ENCODE assay signal across 1 cellular context in the genomic region with DNA sequence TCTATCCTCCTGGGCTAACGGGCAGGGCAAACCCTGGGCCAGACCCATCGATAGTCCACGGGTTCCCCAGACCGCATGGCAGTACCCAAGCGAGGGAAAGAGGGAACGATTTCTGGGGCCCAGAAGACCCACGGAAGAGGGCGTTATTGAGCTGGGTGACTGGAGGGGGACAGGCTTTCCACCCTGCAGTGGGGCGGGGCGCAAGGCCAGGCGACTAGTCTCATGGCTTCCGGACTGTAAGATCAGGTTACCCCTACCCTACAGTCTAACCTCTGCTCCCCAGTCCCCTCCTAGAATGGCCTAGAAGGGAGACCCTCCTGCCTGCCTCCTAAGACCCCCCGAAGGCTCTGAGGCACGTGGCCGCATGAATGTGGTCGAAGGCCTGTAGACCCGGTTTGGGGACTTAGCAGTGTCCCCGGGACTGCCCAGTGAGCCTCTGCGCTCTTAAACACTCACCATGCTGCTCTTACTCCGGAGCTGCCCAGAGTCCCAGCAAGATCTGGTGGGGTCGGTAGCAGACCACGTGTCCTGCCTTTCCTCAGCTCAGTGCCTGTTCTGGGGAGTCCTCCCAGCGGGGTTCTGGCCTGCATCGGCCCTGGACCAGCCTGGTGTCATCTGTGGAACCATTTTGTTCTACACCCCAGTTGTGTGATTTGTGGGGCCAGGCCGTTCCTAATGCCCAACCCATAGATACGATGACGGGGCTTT.
TF ChIP-seq lines count a peak whose summit lies in the region.

No MANE protein-coding gene starts in this region.

TF ChIP-seq in WTC11, 78 proteins besides CTCF, POLR2A, EP300 and RAD21 (continued from another document):
- TF ChIP-seq, protein P1, sequence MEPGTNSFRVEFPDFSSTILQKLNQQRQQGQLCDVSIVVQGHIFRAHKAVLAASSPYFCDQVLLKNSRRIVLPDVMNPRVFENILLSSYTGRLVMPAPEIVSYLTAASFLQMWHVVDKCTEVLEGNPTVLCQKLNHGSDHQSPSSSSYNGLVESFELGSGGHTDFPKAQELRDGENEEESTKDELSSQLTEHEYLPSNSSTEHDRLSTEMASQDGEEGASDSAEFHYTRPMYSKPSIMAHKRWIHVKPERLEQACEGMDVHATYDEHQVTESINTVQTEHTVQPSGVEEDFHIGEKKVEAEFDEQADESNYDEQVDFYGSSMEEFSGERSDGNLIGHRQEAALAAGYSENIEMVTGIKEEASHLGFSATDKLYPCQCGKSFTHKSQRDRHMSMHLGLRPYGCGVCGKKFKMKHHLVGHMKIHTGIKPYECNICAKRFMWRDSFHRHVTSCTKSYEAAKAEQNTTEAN (CRISPR knock-in tag; IDR thresholded peaks at IDR 0.05), result peak; percentile 82; the same call in 1 of the 2 replicates
- no peak for TF ChIP-seq NR2C2 (CRISPR knock-in tag; IDR thresholded peaks at IDR 0.05)
- TF ChIP-seq SP1 (CRISPR knock-in tag; conservative IDR thresholded peaks at IDR 0.05), result no peak
- no peak for TF ChIP-seq TEAD4 (CRISPR knock-in tag; IDR thresholded peaks at IDR 0.05)
- TF ChIP-seq FOXK1 (CRISPR knock-in tag; IDR thresholded peaks at IDR 0.05), result 0 out of 2 replicates have a peak, but pooled peaks have one; percentile 8
- TF ChIP-seq, protein P2, sequence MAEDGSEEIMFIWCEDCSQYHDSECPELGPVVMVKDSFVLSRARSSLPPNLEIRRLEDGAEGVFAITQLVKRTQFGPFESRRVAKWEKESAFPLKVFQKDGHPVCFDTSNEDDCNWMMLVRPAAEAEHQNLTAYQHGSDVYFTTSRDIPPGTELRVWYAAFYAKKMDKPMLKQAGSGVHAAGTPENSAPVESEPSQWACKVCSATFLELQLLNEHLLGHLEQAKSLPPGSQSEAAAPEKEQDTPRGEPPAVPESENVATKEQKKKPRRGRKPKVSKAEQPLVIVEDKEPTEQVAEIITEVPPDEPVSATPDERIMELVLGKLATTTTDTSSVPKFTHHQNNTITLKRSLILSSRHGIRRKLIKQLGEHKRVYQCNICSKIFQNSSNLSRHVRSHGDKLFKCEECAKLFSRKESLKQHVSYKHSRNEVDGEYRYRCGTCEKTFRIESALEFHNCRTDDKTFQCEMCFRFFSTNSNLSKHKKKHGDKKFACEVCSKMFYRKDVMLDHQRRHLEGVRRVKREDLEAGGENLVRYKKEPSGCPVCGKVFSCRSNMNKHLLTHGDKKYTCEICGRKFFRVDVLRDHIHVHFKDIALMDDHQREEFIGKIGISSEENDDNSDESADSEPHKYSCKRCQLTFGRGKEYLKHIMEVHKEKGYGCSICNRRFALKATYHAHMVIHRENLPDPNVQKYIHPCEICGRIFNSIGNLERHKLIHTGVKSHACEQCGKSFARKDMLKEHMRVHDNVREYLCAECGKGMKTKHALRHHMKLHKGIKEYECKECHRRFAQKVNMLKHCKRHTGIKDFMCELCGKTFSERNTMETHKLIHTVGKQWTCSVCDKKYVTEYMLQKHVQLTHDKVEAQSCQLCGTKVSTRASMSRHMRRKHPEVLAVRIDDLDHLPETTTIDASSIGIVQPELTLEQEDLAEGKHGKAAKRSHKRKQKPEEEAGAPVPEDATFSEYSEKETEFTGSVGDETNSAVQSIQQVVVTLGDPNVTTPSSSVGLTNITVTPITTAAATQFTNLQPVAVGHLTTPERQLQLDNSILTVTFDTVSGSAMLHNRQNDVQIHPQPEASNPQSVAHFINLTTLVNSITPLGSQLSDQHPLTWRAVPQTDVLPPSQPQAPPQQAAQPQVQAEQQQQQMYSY (CRISPR knock-in tag; IDR thresholded peaks at IDR 0.05), result no peak
- no peak for TF ChIP-seq ZNF263 (CRISPR knock-in tag; IDR thresholded peaks at IDR 0.05; ENCODE audit: low read depth)
